12 cellular contexts compared by ENCODE assay signal in genomic region chr17:31486351-31487062, GRCh38.
DNase-seq lines count a peak whose midpoint lies in the region; ATAC-seq and TF ChIP-seq lines count a peak whose summit lies in the region.
"Had no signal": no experiment of that assay in that cellular context is flagged by ENCODE, and none has a peak within 500 bp of the region (broad histone marks: within the 10 kb centered on the region; RNA-seq: fewer than 3 reads in every experiment).

No MANE protein-coding gene starts in this region.

- intact Hi-C loops in left colon (cut with DNase I, micrococcal nuclease) (no loop called here), stomach (cut with DNase I; ENCODE audit: low total_unique reads) (no loop called here)

- TF ChIP-seq CTCF in stomach (IDR thresholded peaks at IDR 0.05) = no peak

- peak overlapping the region; percentile 57 to 93 (median 87) for H3K27ac ChIP-seq in stomach
- H3K27ac ChIP-seq: vagina had no signal

- H3K4me1 Mint-ChIP-seq in activated T-cell treated with anti-CD3 and anti-CD28 coated beads, Interleukin-2, amount 50 U/mL, for 24 hours (ENCODE audit: low read depth) = peaks cover 38% of the 10 kb centered on the region
- H3K4me1 Mint-ChIP-seq in activated naive CD8-positive, alpha-beta T cell (ENCODE audit: low read depth) = peaks cover 36% of the 10 kb centered on the region

- DNase-seq in activated T-cell treated with anti-CD3 and anti-CD28 coated beads, Interleukin-2, amount 50 U/mL, for 24 hours = no peak
- no peak for DNase-seq in activated T-cell treated with anti-CD3 and anti-CD28 coated beads for 4 hours
- peak; percentile 58 to 59 for DNase-seq in left colon
- DNase-seq in stomach = peak; percentile 75
- DNase-seq in DMS79 treated with DMSO at 0.1 percent for 48 hours (lab: John Stamatoyannopoulos, UW) = no peak
- no peak for DNase-seq in GDM1 (lab: John Stamatoyannopoulos, UW)
- DNase-seq in NCI-H1092 treated with DMSO at 0.1 percent for 48 hours (lab: John Stamatoyannopoulos, UW) = no peak
- DNase-seq: foreskin keratinocyte; stimulated activated CD4-positive, alpha-beta T cell treated with anti-CD3 and anti-CD28 coated beads, Interleukin-4, amount 100 ng/mL, for 24 hours had no signal

- H3K27me3 Mint-ChIP-seq in activated T-cell treated with anti-CD3 and anti-CD28 coated beads, Interleukin-2, amount 50 U/mL, for 24 hours = no peaks in the 10 kb centered on the region
- H3K27me3 Mint-ChIP-seq in activated naive CD8-positive, alpha-beta T cell = no peaks in the 10 kb centered on the region

- peaks cover 4% of the 10 kb centered on the region for H3K36me3 Mint-ChIP-seq in activated T-cell treated with anti-CD3 and anti-CD28 coated beads, Interleukin-2, amount 50 U/mL, for 24 hours (ENCODE audit: low read depth)
- no peaks in the 10 kb centered on the region for H3K36me3 Mint-ChIP-seq in activated naive CD8-positive, alpha-beta T cell

- H3K36me3 ChIP-seq in stomach = no peaks in the 10 kb centered on the region
- H3K36me3 ChIP-seq: vagina had no signal

- peak overlapping the region; percentile 82 for H3K27ac Mint-ChIP-seq in activated T-cell treated with anti-CD3 and anti-CD28 coated beads, Interleukin-2, amount 50 U/mL, for 24 hours
- peak overlapping the region; percentile 70 for H3K27ac Mint-ChIP-seq in activated naive CD8-positive, alpha-beta T cell

- WGBS in stomach, 5 donors = 40 to 51% (median 44%) methylated on average over 9 of the region's 9 CpGs

- H3K27me3 ChIP-seq in stomach = peaks cover 0 to 23% (median 0%) of the 10 kb centered on the region in 3 donors
- H3K27me3 ChIP-seq: vagina had no signal

- H3K4me3 Mint-ChIP-seq in activated T-cell treated with anti-CD3 and anti-CD28 coated beads, Interleukin-2, amount 50 U/mL, for 24 hours = peak overlapping the region; percentile 81
- peak overlapping the region; percentile 85 for H3K4me3 Mint-ChIP-seq in activated naive CD8-positive, alpha-beta T cell

- ATAC-seq in left colon = peak; percentile 9
- ATAC-seq: activated CD4-positive, CD25-positive, alpha-beta regulatory T cell treated with anti-CD3 and anti-CD28 coated beads, Interleukin-2, amount 50 U/mL, for 24 hours had no signal

- no peaks in the 10 kb centered on the region for H3K9me3 ChIP-seq in stomach
- H3K9me3 ChIP-seq: vagina had no signal

- no peak for TF ChIP-seq POLR2A in stomach (IDR thresholded peaks at IDR 0.05)

- no peak overlapping the region for H3K4me3 ChIP-seq in stomach

- TF ChIP-seq EP300 in stomach (IDR thresholded peaks at IDR 0.05) = no peak

- no peaks in the 10 kb centered on the region for H3K9me3 Mint-ChIP-seq in activated T-cell treated with anti-CD3 and anti-CD28 coated beads, Interleukin-2, amount 50 U/mL, for 24 hours
- no peaks in the 10 kb centered on the region for H3K9me3 Mint-ChIP-seq in activated naive CD8-positive, alpha-beta T cell (ENCODE audit: low read depth)

- peaks cover 37 to 48% (median 43%) of the 10 kb centered on the region in 4 donors for H3K4me1 ChIP-seq in stomach

Comparison
In these comparisons a context has a peak if more than half of its experiments do, and no peak if none do; other contexts are left out.
1. DNase-seq: peak in left colon (2 of 2) and stomach (single experiment); none in activated T-cell treated with anti-CD3 and anti-CD28 coated beads, Interleukin-2, amount 50 U/mL, for 24 hours (single experiment), activated T-cell treated with anti-CD3 and anti-CD28 coated beads for 4 hours (single experiment), DMS79 treated with DMSO at 0.1 percent for 48 hours (single experiment), GDM1 (single experiment) and NCI-H1092 treated with DMSO at 0.1 percent for 48 hours (single experiment).